Comparison of ENCODE assay signal across 14 cellular contexts in the genomic region with DNA sequence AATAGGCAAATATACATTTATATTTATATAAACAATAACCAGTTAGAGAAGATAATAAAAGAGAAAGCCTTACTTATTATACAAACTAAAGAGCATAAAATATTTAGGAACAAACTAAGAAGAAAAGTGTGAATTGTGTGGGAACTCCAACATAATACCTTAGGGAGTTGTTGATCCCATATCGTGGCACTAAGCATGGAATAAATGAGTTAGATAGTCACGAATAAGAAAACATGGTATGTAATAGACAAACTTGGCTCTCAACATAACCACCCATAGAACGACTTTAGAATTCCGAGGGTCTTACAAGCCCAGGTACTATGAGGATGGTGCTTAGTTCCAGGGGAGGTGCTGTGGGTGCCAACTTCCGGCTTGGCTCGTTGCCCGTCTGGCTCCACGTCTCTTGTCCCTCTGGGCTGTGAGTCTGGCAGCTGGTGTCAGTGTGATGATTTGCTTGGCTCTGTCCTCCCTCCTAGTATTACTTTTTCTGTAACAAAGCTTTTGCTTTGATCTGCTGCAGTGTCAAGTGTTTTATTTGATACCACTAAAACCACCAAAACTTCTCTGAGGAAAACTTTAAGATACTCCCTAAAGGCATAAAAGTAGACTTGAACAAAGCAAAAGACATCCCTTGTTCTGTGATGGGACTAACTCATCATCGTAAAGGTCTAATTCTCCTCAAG. TPM values are rescaled to one million over a fixed set of nuclear protein-coding genes. Genes with fewer than 3 reads are reported as not detected.
DNase-seq lines count a peak whose midpoint lies in the region; ATAC-seq, FAIRE-seq and TF ChIP-seq lines count a peak whose summit lies in the region.
"Had no signal": no experiment of that assay in that cellular context is flagged by ENCODE, and none has a peak within 500 bp of the region (broad histone marks: within the 10 kb centered on the region; RNA-seq: fewer than 3 reads in every experiment).

No MANE protein-coding gene starts in this region.

- intact Hi-C loops in mammary epithelial cell (cut with micrococcal nuclease), result no loop called here
- intact Hi-C loops in pancreas (cut with DNase I), result no loop called here

- peaks cover 4% of the 10 kb centered on the region for H3K9me3 Mint-ChIP-seq in glutamatergic neuron (ENCODE audit: unreplicated experiment)
- no peaks in the 10 kb centered on the region for H3K9me3 Mint-ChIP-seq in activated CD8-positive, alpha-beta T cell treated with anti-CD3 and anti-CD28 coated beads, Interleukin-2, amount 10 ng/mL, durations not matched to agents 7 days and 5 days (ENCODE audit: insufficient read depth)
- H3K9me3 Mint-ChIP-seq: activated CD4-positive, alpha-beta T cell treated with anti-CD3 and anti-CD28 coated beads, Interleukin-2, amount 10 ng/mL, durations not matched to agents 24 days and 14 days had no signal

- POLR2A ChIA-PET in activated CD8-positive, alpha-beta T cell treated with anti-CD3 and anti-CD28 coated beads, Interleukin-2, amount 10 ng/mL, durations not matched to agents 7 days and 5 days (lab: Charles Lee), result no interaction called here

- TF ChIP-seq CTCF in DND-41 (IDR thresholded peaks at IDR 0.05; ENCODE audit: borderline replicate concordance, extremely low read depth, low read length, poor library complexity, severe bottlenecking) (no peak), mammary epithelial cell (conservative IDR thresholded peaks at IDR 0.05 in 1 of 2, IDR thresholded peaks at IDR 0.05 in 1 of 2; ENCODE audit: extremely low read depth in 1 of 2, insufficient read depth in 1 of 2, low read depth in 1 of 2, low read length in 2 of 2) (no peak), pancreas (IDR thresholded peaks at IDR 0.05) (no peak), foreskin fibroblast (IDR thresholded peaks at IDR 0.05; ENCODE audit: low read depth, low read length) (no peak), smooth muscle cell (IDR thresholded peaks at IDR 0.05; ENCODE audit: borderline replicate concordance, insufficient read depth, poor library complexity, severe bottlenecking) (no peak), glutamatergic neuron (IDR thresholded peaks at IDR 0.05; ENCODE audit: partially characterized antibody, unreplicated experiment) (no peak)

- H3K27ac Mint-ChIP-seq in glutamatergic neuron (ENCODE audit: unreplicated experiment), result no peak overlapping the region
- no peak overlapping the region for H3K27ac Mint-ChIP-seq in activated CD8-positive, alpha-beta T cell treated with anti-CD3 and anti-CD28 coated beads, Interleukin-2, amount 10 ng/mL, durations not matched to agents 7 days and 5 days
- H3K27ac Mint-ChIP-seq: activated CD4-positive, alpha-beta T cell treated with anti-CD3 and anti-CD28 coated beads, Interleukin-2, amount 10 ng/mL, durations not matched to agents 24 days and 14 days; activated naive CD8-positive, alpha-beta T cell had no signal

- H3K27ac ChIP-seq in DND-41 (ENCODE audit: low read length), result no peak overlapping the region
- H3K27ac ChIP-seq in mammary epithelial cell (ENCODE audit: insufficient read depth, low read depth, low read length), result no peak overlapping the region
- H3K27ac ChIP-seq in pancreas, result no peak overlapping the region
- no peak overlapping the region for H3K27ac ChIP-seq in smooth muscle cell (ENCODE audit: low read depth)

- FAIRE-seq in pancreas (lab: Jason Lieb, UNC), result peak; percentile 86
- FAIRE-seq: D721Med had no signal

- in situ Hi-C loops in mammary epithelial cell (cut with MboI; ENCODE audit: low sequenced_read_pairs in 2 of 2), result no loop called here

- peaks cover 27% of the 10 kb centered on the region for H3K4me1 Mint-ChIP-seq in glutamatergic neuron (ENCODE audit: low read depth, unreplicated experiment)
- H3K4me1 Mint-ChIP-seq in activated CD8-positive, alpha-beta T cell treated with anti-CD3 and anti-CD28 coated beads, Interleukin-2, amount 10 ng/mL, durations not matched to agents 7 days and 5 days (ENCODE audit: low read depth), result no peaks in the 10 kb centered on the region
- H3K4me1 Mint-ChIP-seq: activated CD4-positive, alpha-beta T cell treated with anti-CD3 and anti-CD28 coated beads, Interleukin-2, amount 10 ng/mL, durations not matched to agents 24 days and 14 days had no signal

- 7% methylated on average over 8 of the region's 9 CpGs for WGBS in mammary epithelial cell (ENCODE audit: low coverage, missing lambda C conversion rate)
- WGBS in pancreas, 2 donors, result 33 to 43% methylated on average over 9 of the region's 9 CpGs
- 83% methylated on average over 9 of the region's 9 CpGs for WGBS in smooth muscle cell (ENCODE audit: low lambda C conversion rate)

- CTCF ChIA-PET in mammary epithelial cell (lab: Charles Lee; ENCODE audit: low non-redundant PET), result no interaction called here
- CTCF ChIA-PET in activated CD8-positive, alpha-beta T cell treated with anti-CD3 and anti-CD28 coated beads, Interleukin-2, amount 10 ng/mL, durations not matched to agents 7 days and 5 days (lab: Charles Lee), result interaction anchor here (1.2 kb wide), 1 partner anchor 46 kb away, joined by 3 read pairs; no protein-coding TSS in a partner anchor

- H3K9me3 ChIP-seq in DND-41 (ENCODE audit: insufficient read depth, low read length, severe bottlenecking) (no peaks in the 10 kb centered on the region), mammary epithelial cell (replicated peaks; ENCODE audit: insufficient read depth, low read length) (no peaks in the 10 kb centered on the region), pancreas (no peaks in the 10 kb centered on the region), smooth muscle cell (replicated peaks; ENCODE audit: low read depth) (no peaks in the 10 kb centered on the region)

- H3K9ac ChIP-seq in DND-41 (ENCODE audit: low read depth, low read length) (no peak overlapping the region), mammary epithelial cell (ENCODE audit: insufficient read depth, low read length) (no peak overlapping the region), smooth muscle cell (ENCODE audit: low read depth) (no peak overlapping the region)

- H3K36me3 Mint-ChIP-seq in glutamatergic neuron (ENCODE audit: unreplicated experiment), result no peaks in the 10 kb centered on the region
- H3K36me3 Mint-ChIP-seq in activated CD8-positive, alpha-beta T cell treated with anti-CD3 and anti-CD28 coated beads, Interleukin-2, amount 10 ng/mL, durations not matched to agents 7 days and 5 days (ENCODE audit: low read depth), result no peaks in the 10 kb centered on the region
- H3K36me3 Mint-ChIP-seq: activated naive CD8-positive, alpha-beta T cell had no signal

- H4K20me1 ChIP-seq in DND-41 (ENCODE audit: insufficient read depth, low read length), result no peaks in the 10 kb centered on the region; the same call in 1 of the 2 replicates
- H4K20me1 ChIP-seq in mammary epithelial cell (ENCODE audit: insufficient read depth, low read length), result no peaks in the 10 kb centered on the region
- no peaks in the 10 kb centered on the region for H4K20me1 ChIP-seq in smooth muscle cell (ENCODE audit: low read depth)

- H3K4me2 ChIP-seq in DND-41 (ENCODE audit: insufficient read depth, low read length) (no peak overlapping the region), mammary epithelial cell (ENCODE audit: insufficient read depth, low read depth, low read length) (peak overlapping the region; percentile 48), smooth muscle cell (no peak overlapping the region)

- no peaks in the 10 kb centered on the region for H3K27me3 Mint-ChIP-seq in glutamatergic neuron (ENCODE audit: unreplicated experiment)
- peaks cover 7% of the 10 kb centered on the region for H3K27me3 Mint-ChIP-seq in activated CD8-positive, alpha-beta T cell treated with anti-CD3 and anti-CD28 coated beads, Interleukin-2, amount 10 ng/mL, durations not matched to agents 7 days and 5 days (ENCODE audit: low read depth)

- H2AFZ ChIP-seq in DND-41 (ENCODE audit: low read depth, low read length) (no peak overlapping the region), mammary epithelial cell (ENCODE audit: low read depth, low read length) (peak overlapping the region; percentile 66), smooth muscle cell (ENCODE audit: low read depth) (no peak overlapping the region)

- H3K4me3 ChIP-seq in DND-41 (ENCODE audit: low read depth in 1 of 2, low read length in 2 of 2), result no peak overlapping the region
- no peak overlapping the region for H3K4me3 ChIP-seq in mammary epithelial cell (replicated peaks in 1 of 3; ENCODE audit: insufficient read depth in 1 of 3, low read depth in 2 of 3, low read length in 3 of 3)
- no peak overlapping the region for H3K4me3 ChIP-seq in pancreas
- H3K4me3 ChIP-seq in foreskin fibroblast (ENCODE audit: low read depth in 1 of 2, low read length in 2 of 2), result no peak overlapping the region
- no peak overlapping the region for H3K4me3 ChIP-seq in smooth muscle cell

- H3K4me3 Mint-ChIP-seq in glutamatergic neuron (ENCODE audit: unreplicated experiment), result no peak overlapping the region
- no peak overlapping the region for H3K4me3 Mint-ChIP-seq in activated CD8-positive, alpha-beta T cell treated with anti-CD3 and anti-CD28 coated beads, Interleukin-2, amount 10 ng/mL, durations not matched to agents 7 days and 5 days
- H3K4me3 Mint-ChIP-seq: activated CD4-positive, alpha-beta T cell treated with anti-CD3 and anti-CD28 coated beads, Interleukin-2, amount 10 ng/mL, durations not matched to agents 24 days and 14 days; activated naive CD8-positive, alpha-beta T cell had no signal

- H3K79me2 ChIP-seq in DND-41 (ENCODE audit: insufficient read depth, low read length) (no peaks in the 10 kb centered on the region), mammary epithelial cell (ENCODE audit: insufficient read depth, low read length) (no peaks in the 10 kb centered on the region), smooth muscle cell (ENCODE audit: low read depth) (no peaks in the 10 kb centered on the region)

- H3K27me3 ChIP-seq in DND-41 (ENCODE audit: insufficient read depth, low read length, poor library complexity) (peaks cover 11% of the 10 kb centered on the region), mammary epithelial cell (ENCODE audit: insufficient read depth, low read length) (no peaks in the 10 kb centered on the region), pancreas (no peaks in the 10 kb centered on the region), smooth muscle cell (ENCODE audit: low read depth) (no peaks in the 10 kb centered on the region)

- H3K4me1 ChIP-seq in DND-41 (ENCODE audit: insufficient read depth, low read length) (peaks cover 6% of the 10 kb centered on the region; the same call in 1 of the 2 replicates), mammary epithelial cell (ENCODE audit: insufficient read depth, low read length) (peaks cover 17% of the 10 kb centered on the region), pancreas (peaks cover 0 to 3% (median 0%) of the 10 kb centered on the region in 3 donors), smooth muscle cell (ENCODE audit: low read depth) (peaks cover 9% of the 10 kb centered on the region)

- H3K36me3 ChIP-seq in DND-41 (ENCODE audit: insufficient read depth, low read length) (no peaks in the 10 kb centered on the region), mammary epithelial cell (ENCODE audit: insufficient read depth, low read length) (no peaks in the 10 kb centered on the region), pancreas (no peaks in the 10 kb centered on the region), smooth muscle cell (ENCODE audit: low read depth) (no peaks in the 10 kb centered on the region)

- BruUV-seq in mammary epithelial cell (replicated peaks; lab: Mats Ljungman, UMichigan), result no TSS peak

- dilution Hi-C loops in mammary epithelial cell (cut with HindIII; ENCODE audit: low sequenced_read_pairs), result no loop called here

- peak; percentile 90 for ATAC-seq in DND-41 (ENCODE audit: insufficient read depth, low read depth)
- ATAC-seq in pancreas, result peak in 2 of 4 donors; percentile 61 to 71
- no peak for ATAC-seq in activated CD8-positive, alpha-beta T cell treated with anti-CD3 and anti-CD28 coated beads, Interleukin-2, amount 10 ng/mL, durations not matched to agents 7 days and 5 days
- ATAC-seq: sciatic nerve had no signal

- no peaks in the 10 kb centered on the region for H3F3A ChIP-seq in smooth muscle cell (ENCODE audit: low read depth)

- DNase-seq in DND-41 (peak; percentile 62), NCI-H2107 (lab: John Stamatoyannopoulos, UW) (peak; percentile 42), mammary epithelial cell (no peak), pancreas (peak in 5 of 6 donors; percentile 18 to 82 (median 59)), foreskin fibroblast (no peak), smooth muscle cell (lab: John Stamatoyannopoulos, UW; ENCODE audit: unreplicated experiment) (no peak), glutamatergic neuron (no peak)
- no peak for DNase-seq in activated CD8-positive, alpha-beta T cell treated with anti-CD3 and anti-CD28 coated beads, Interleukin-2, amount 10 ng/mL, durations not matched to agents 7 days and 5 days
- DNase-seq: activated CD4-positive, alpha-beta T cell treated with anti-CD3 and anti-CD28 coated beads, Interleukin-2, amount 10 ng/mL, durations not matched to agents 24 days and 14 days; cortex of kidney; stimulated activated CD8-positive, alpha-beta memory T cell treated with anti-CD3 and anti-CD28 coated beads, Interleukin-4, amount 100 ng/mL, for 48 hours had no signal

RNA-seq across cellular contexts. Expression of gene RBM20, which starts 9.5 kb away (rescaled TPM):
- total RNA-seq in mammary epithelial cell (under 1 TPM; 0.07 to 0.17 TPM), pancreas (10 to 100 TPM in 2 of 6 donors, 1 to 10 TPM in 3, under 1 TPM in 1; 0.79 to 18.3 (median 3.6) TPM), smooth muscle cell (under 0.01 and 0.09 TPM in 2 replicates), glutamatergic neuron (ENCODE audit: unreplicated experiment) (5.8 TPM)
- polyA plus RNA-seq in mammary epithelial cell (not detected), pancreas (10 to 100 TPM in 1 of 2 donors, 1 to 10 TPM in 1; 2.7 to 23.6 TPM), smooth muscle cell (0.09 and 0.27 TPM in 2 replicates)
- polyA minus RNA-seq in mammary epithelial cell, result not detected
- under 1 TPM in 1 of 2 experiments, not detected in 1; 0.03 TPM for total RNA-seq in activated CD8-positive, alpha-beta T cell treated with anti-CD3 and anti-CD28 coated beads, Interleukin-2, amount 10 ng/mL, durations not matched to agents 7 days and 5 days

Comparison
In these comparisons a context has a peak if more than half of its experiments do, and no peak if none do; other contexts are left out.
1. DNase-seq: peak in DND-41 (single experiment), NCI-H2107 (single experiment) and pancreas (5 of 6); none in mammary epithelial cell (single experiment), foreskin fibroblast (0 of 2), smooth muscle cell (single experiment), glutamatergic neuron (single experiment) and activated CD8-positive, alpha-beta T cell treated with anti-CD3 and anti-CD28 coated beads, Interleukin-2, amount 10 ng/mL, durations not matched to agents 7 days and 5 days (single experiment).